In genomic region chr2:66872926-66873714, GRCh38 we compare ENCODE assay signal across 23 cellular contexts.
DNase-seq lines count a peak whose midpoint lies in the region; ATAC-seq and TF ChIP-seq lines count a peak whose summit lies in the region.
"Had no signal": no experiment of that assay in that cellular context is flagged by ENCODE, and none has a peak within 500 bp of the region (broad histone marks: within the 10 kb centered on the region; RNA-seq: fewer than 3 reads in every experiment).

No MANE protein-coding gene starts in this region.

- 24 to 27% methylated on average over 8 of the region's 8 CpGs for WGBS in GM23248 (ENCODE audit: low coverage in 1 of 2, low lambda C conversion rate in 2 of 2, missing lambda C conversion rate in 2 of 2), 2 experiments

- in situ Hi-C loops in GM23248 (cut with MboI): no loop called here

- H3K4me3 ChIP-seq in GM23248: 0 out of 2 replicates have a peak overlapping the region, but pooled peaks have one; percentile 1
- H3K4me3 ChIP-seq in fibroblast of lung (replicated peaks in 1 of 4; ENCODE audit: control extremely low read depth in 1 of 4, insufficient read depth in 1 of 4, low read depth in 3 of 4, low read length in 4 of 4): peak overlapping the region in 1 of 4 experiments; percentile 3
- H3K4me3 ChIP-seq in rectal smooth muscle tissue (ENCODE audit: low read length): no peak overlapping the region
- H3K4me3 ChIP-seq: ascending aorta, BLaER1, gastroesophageal sphincter had no signal

- H3K36me3 ChIP-seq in GM23248 (ENCODE audit: low read depth) (no peaks in the 10 kb centered on the region), fibroblast of lung (ENCODE audit: control insufficient read depth, insufficient read depth, low read length) (no peaks in the 10 kb centered on the region), rectal smooth muscle tissue (ENCODE audit: control insufficient read depth, insufficient read depth, low read length) (no peaks in the 10 kb centered on the region)
- H3K36me3 ChIP-seq: ascending aorta, BLaER1, gastroesophageal sphincter had no signal

- H3K79me2 ChIP-seq in GM23248 (ENCODE audit: insufficient read depth) (no peaks in the 10 kb centered on the region), fibroblast of lung (ENCODE audit: control insufficient read depth, insufficient read depth, low read length) (no peaks in the 10 kb centered on the region)

- H3K9ac ChIP-seq in GM23248: no peak overlapping the region
- no peak overlapping the region for H3K9ac ChIP-seq in fibroblast of lung (ENCODE audit: insufficient read depth, low read length)
- H3K9ac ChIP-seq in rectal smooth muscle tissue (ENCODE audit: low read length): no peak overlapping the region
- H3K9ac ChIP-seq: BLaER1 had no signal

- peak overlapping the region; percentile 50; the same call in 1 of the 2 replicates for H3K27ac ChIP-seq in GM23248
- peak overlapping the region; percentile 60 for H3K27ac ChIP-seq in fibroblast of lung (ENCODE audit: insufficient read depth, low read length)
- H3K27ac ChIP-seq in rectal smooth muscle tissue (ENCODE audit: low read depth, low read length): peak overlapping the region; percentile 38
- H3K27ac ChIP-seq: ascending aorta, BLaER1, gastroesophageal sphincter, VCaP had no signal

- H3K9me2 ChIP-seq in GM23248 (ENCODE audit: insufficient read depth): no peaks in the 10 kb centered on the region

- TF ChIP-seq CTCF in fibroblast of lung (conservative IDR thresholded peaks at IDR 0.05 in 1 of 2, IDR thresholded peaks at IDR 0.05 in 1 of 2; ENCODE audit: low read depth in 1 of 2, low read length in 2 of 2): no peak

- H4K20me1 ChIP-seq in GM23248 (ENCODE audit: insufficient read depth) (no peaks in the 10 kb centered on the region), fibroblast of lung (ENCODE audit: control insufficient read depth, extremely low read depth, insufficient read depth, low read length) (no peaks in the 10 kb centered on the region)
- H4K20me1 ChIP-seq: BLaER1 had no signal

- H3K27me3 ChIP-seq in GM23248 (replicated peaks; ENCODE audit: insufficient read depth) (no peaks in the 10 kb centered on the region), fibroblast of lung (ENCODE audit: control insufficient read depth, insufficient read depth, low read length) (no peaks in the 10 kb centered on the region), rectal smooth muscle tissue (ENCODE audit: control insufficient read depth, insufficient read depth, low read length) (no peaks in the 10 kb centered on the region)
- H3K27me3 ChIP-seq: ascending aorta, BLaER1, gastroesophageal sphincter had no signal

- peak overlapping the region; percentile 55 for H2AFZ ChIP-seq in GM23248
- no peak overlapping the region for H2AFZ ChIP-seq in fibroblast of lung (ENCODE audit: low read length)

- H3K4me2 ChIP-seq in GM23248 (ENCODE audit: unreplicated experiment): peak overlapping the region; percentile 70
- H3K4me2 ChIP-seq in fibroblast of lung (ENCODE audit: extremely low read depth, insufficient read depth, low read length): peak overlapping the region; percentile 52
- H3K4me2 ChIP-seq: BLaER1 had no signal

- no peak for DNase-seq in GM23248
- DNase-seq in NCI-H446 treated with DMSO at 0.1 percent for 48 hours (lab: John Stamatoyannopoulos, UW): peak; percentile 19
- DNase-seq in fibroblast of lung (ENCODE audit: low read depth in 2 of 2): no peak
- no peak for DNase-seq in foreskin melanocyte
- no peak for DNase-seq in stimulated activated CD4-positive, alpha-beta T cell treated with anti-CD3 and anti-CD28 coated beads, Interleukin-4, amount 100 ng/mL, for 24 hours
- DNase-seq: activated CD4-positive, alpha-beta memory T cell treated with anti-CD3 and anti-CD28 coated beads for 36 hours; activated naive CD4-positive, alpha-beta T cell treated with anti-CD3 and anti-CD28 coated beads for 36 hours; activated T-cell treated with anti-CD3 and anti-CD28 coated beads, Interleukin-2, amount 50 U/mL, for 1 hour; DMS 273 treated with DMSO at 0.1 percent for 48 hours; endodermal cell; naive B cell; NCI-H1436 treated with DMSO at 0.1 percent for 48 hours; NCI-H510A; posterior cingulate gyrus; SHP77 treated with DMSO at 0.1 percent for 48 hours; small intestine; stimulated activated CD8-positive, alpha-beta memory T cell treated with anti-CD3 and anti-CD28 coated beads, Interleukin-4, amount 100 ng/mL, for 48 hours had no signal

- peaks cover 44% of the 10 kb centered on the region for H3F3A ChIP-seq in GM23248 (ENCODE audit: insufficient read depth)

- H3K9me3 ChIP-seq in GM23248 (ENCODE audit: low read depth): no peaks in the 10 kb centered on the region
- H3K9me3 ChIP-seq in fibroblast of lung (ENCODE audit: control insufficient read depth, insufficient read depth, low read depth, low read length): no peaks in the 10 kb centered on the region
- H3K9me3 ChIP-seq: ascending aorta, BLaER1, gastroesophageal sphincter had no signal

- peaks cover 62% of the 10 kb centered on the region for H3K4me1 ChIP-seq in GM23248 (ENCODE audit: insufficient read depth)
- H3K4me1 ChIP-seq in fibroblast of lung (ENCODE audit: control insufficient read depth, extremely low read depth, insufficient read depth, low read length): peaks cover 8% of the 10 kb centered on the region
- peaks cover 19% of the 10 kb centered on the region for H3K4me1 ChIP-seq in rectal smooth muscle tissue (ENCODE audit: control insufficient read depth, insufficient read depth, low read length)
- H3K4me1 ChIP-seq: ascending aorta had no signal

- no peak for ATAC-seq in HG03108 (IDR thresholded peaks at IDR 0.05; ENCODE audit: unreplicated experiment)
